Comparison of ENCODE assay signal across 1 cellular context in genomic region chr3:33057320-33058298, GRCh38.
TF ChIP-seq lines count a peak whose summit lies in the region.

No MANE protein-coding gene starts in this region.

TF ChIP-seq in HepG2, 621 proteins besides CTCF, POLR2A, EP300 and RAD21 (continues in another document):
- no peak for TF ChIP-seq ZNF24 (IDR thresholded peaks at IDR 0.05)
- TF ChIP-seq ZNF12 (CRISPR knock-in tag; IDR thresholded peaks at IDR 0.05) = no peak
- TF ChIP-seq SOX6 (IDR thresholded peaks at IDR 0.05) = no peak
- TF ChIP-seq SOX6 (CRISPR knock-in tag; IDR thresholded peaks at IDR 0.05) = peak; percentile 74
- TF ChIP-seq FUBP1 (CRISPR knock-in tag; IDR thresholded peaks at IDR 0.05; ENCODE audit: borderline replicate concordance) = no peak
- 0 out of 2 replicates have a peak, but pooled peaks have one; percentile 45 for TF ChIP-seq DR1 (CRISPR knock-in tag; IDR thresholded peaks at IDR 0.05)
- no peak for TF ChIP-seq ZNF276 (CRISPR knock-in tag; IDR thresholded peaks at IDR 0.05; ENCODE audit: low read depth)
- no peak for TF ChIP-seq POLR2G (IDR thresholded peaks at IDR 0.05; ENCODE audit: low read depth, low read length)
- TF ChIP-seq AKAP8 (CRISPR knock-in tag; IDR thresholded peaks at IDR 0.05) = no peak
- TF ChIP-seq MXD1 (CRISPR knock-in tag; IDR thresholded peaks at IDR 0.05) = no peak
- TF ChIP-seq MXI1 (IDR thresholded peaks at IDR 0.05; ENCODE audit: borderline replicate concordance, low read depth, low read length) = no peak; the same call in 2 of the 3 replicates
- no peak for TF ChIP-seq TARDBP (CRISPR knock-in tag; IDR thresholded peaks at IDR 0.05)
- no peak for TF ChIP-seq PRPF4 (IDR thresholded peaks at IDR 0.05; ENCODE audit: low read depth, low read length, poor library complexity, severe bottlenecking)
- no peak for TF ChIP-seq ZNF589 (CRISPR knock-in tag; conservative IDR thresholded peaks at IDR 0.05)
- peak; percentile 24; the same call in 1 of the 2 replicates for TF ChIP-seq ZSCAN25 (CRISPR knock-in tag; IDR thresholded peaks at IDR 0.05)
- TF ChIP-seq ZNF564 (CRISPR knock-in tag; IDR thresholded peaks at IDR 0.05) = no peak
- TF ChIP-seq ZNF773 (CRISPR knock-in tag; IDR thresholded peaks at IDR 0.05; ENCODE audit: borderline replicate concordance) = no peak
- TF ChIP-seq ZNF652 (CRISPR knock-in tag; IDR thresholded peaks at IDR 0.05; ENCODE audit: borderline replicate concordance, low read depth) = no peak
- no peak for TF ChIP-seq SMARCE1 (IDR thresholded peaks at IDR 0.05; ENCODE audit: borderline replicate concordance)
- TF ChIP-seq ZNF879 (CRISPR knock-in tag; IDR thresholded peaks at IDR 0.05) = no peak
- TF ChIP-seq PHF21A (CRISPR knock-in tag; IDR thresholded peaks at IDR 0.05) = peak; percentile 71
- TF ChIP-seq HMG20B (CRISPR knock-in tag; conservative IDR thresholded peaks at IDR 0.05) = no peak
- no peak for TF ChIP-seq PRMT3 (CRISPR knock-in tag; IDR thresholded peaks at IDR 0.05; ENCODE audit: borderline replicate concordance, low read depth)
- TF ChIP-seq, protein P1, sequence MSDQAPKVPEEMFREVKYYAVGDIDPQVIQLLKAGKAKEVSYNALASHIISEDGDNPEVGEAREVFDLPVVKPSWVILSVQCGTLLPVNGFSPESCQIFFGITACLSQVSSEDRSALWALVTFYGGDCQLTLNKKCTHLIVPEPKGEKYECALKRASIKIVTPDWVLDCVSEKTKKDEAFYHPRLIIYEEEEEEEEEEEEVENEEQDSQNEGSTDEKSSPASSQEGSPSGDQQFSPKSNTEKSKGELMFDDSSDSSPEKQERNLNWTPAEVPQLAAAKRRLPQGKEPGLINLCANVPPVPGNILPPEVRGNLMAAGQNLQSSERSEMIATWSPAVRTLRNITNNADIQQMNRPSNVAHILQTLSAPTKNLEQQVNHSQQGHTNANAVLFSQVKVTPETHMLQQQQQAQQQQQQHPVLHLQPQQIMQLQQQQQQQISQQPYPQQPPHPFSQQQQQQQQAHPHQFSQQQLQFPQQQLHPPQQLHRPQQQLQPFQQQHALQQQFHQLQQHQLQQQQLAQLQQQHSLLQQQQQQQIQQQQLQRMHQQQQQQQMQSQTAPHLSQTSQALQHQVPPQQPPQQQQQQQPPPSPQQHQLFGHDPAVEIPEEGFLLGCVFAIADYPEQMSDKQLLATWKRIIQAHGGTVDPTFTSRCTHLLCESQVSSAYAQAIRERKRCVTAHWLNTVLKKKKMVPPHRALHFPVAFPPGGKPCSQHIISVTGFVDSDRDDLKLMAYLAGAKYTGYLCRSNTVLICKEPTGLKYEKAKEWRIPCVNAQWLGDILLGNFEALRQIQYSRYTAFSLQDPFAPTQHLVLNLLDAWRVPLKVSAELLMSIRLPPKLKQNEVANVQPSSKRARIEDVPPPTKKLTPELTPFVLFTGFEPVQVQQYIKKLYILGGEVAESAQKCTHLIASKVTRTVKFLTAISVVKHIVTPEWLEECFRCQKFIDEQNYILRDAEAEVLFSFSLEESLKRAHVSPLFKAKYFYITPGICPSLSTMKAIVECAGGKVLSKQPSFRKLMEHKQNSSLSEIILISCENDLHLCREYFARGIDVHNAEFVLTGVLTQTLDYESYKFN (CRISPR knock-in tag; conservative IDR thresholded peaks at IDR 0.05) = peak; percentile 100
- peak; percentile 51; the same call in 1 of the 2 replicates for TF ChIP-seq KLF12 (CRISPR knock-in tag; IDR thresholded peaks at IDR 0.05; ENCODE audit: borderline replicate concordance)
- no peak for TF ChIP-seq ZBTB3 (CRISPR knock-in tag; IDR thresholded peaks at IDR 0.05; ENCODE audit: borderline replicate concordance, low read depth)
- no peak for TF ChIP-seq ZSCAN22 (CRISPR knock-in tag; IDR thresholded peaks at IDR 0.05)
- TF ChIP-seq NR2F6 (IDR thresholded peaks at IDR 0.05) = no peak
- no peak for TF ChIP-seq NR2F6 (CRISPR knock-in tag; IDR thresholded peaks at IDR 0.05)
- no peak for TF ChIP-seq ARNTL (CRISPR knock-in tag; IDR thresholded peaks at IDR 0.05)
- TF ChIP-seq NONO (IDR thresholded peaks at IDR 0.05) = no peak
- TF ChIP-seq NONO (CRISPR knock-in tag; conservative IDR thresholded peaks at IDR 0.05) = no peak
- peak; percentile 58; the same call in 1 of the 2 replicates for TF ChIP-seq CREM (IDR thresholded peaks at IDR 0.05)
- no peak for TF ChIP-seq CREM (CRISPR knock-in tag; IDR thresholded peaks at IDR 0.05)
- TF ChIP-seq, protein P2, sequence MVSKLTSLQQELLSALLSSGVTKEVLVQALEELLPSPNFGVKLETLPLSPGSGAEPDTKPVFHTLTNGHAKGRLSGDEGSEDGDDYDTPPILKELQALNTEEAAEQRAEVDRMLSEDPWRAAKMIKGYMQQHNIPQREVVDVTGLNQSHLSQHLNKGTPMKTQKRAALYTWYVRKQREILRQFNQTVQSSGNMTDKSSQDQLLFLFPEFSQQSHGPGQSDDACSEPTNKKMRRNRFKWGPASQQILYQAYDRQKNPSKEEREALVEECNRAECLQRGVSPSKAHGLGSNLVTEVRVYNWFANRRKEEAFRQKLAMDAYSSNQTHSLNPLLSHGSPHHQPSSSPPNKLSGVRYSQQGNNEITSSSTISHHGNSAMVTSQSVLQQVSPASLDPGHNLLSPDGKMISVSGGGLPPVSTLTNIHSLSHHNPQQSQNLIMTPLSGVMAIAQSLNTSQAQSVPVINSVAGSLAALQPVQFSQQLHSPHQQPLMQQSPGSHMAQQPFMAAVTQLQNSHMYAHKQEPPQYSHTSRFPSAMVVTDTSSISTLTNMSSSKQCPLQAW (CRISPR knock-in tag; IDR thresholded peaks at IDR 0.05) = peak; percentile 39
- no peak for TF ChIP-seq ZFP36L1 (CRISPR knock-in tag; IDR thresholded peaks at IDR 0.05)
- TF ChIP-seq ZNF441 (CRISPR knock-in tag; IDR thresholded peaks at IDR 0.05; ENCODE audit: borderline replicate concordance) = no peak
- no peak for TF ChIP-seq ZNF562 (CRISPR knock-in tag; IDR thresholded peaks at IDR 0.05; ENCODE audit: borderline replicate concordance)
- no peak for TF ChIP-seq NFKBIZ (CRISPR knock-in tag; IDR thresholded peaks at IDR 0.05)
- peak; percentile 43 for TF ChIP-seq YY1 (IDR thresholded peaks at IDR 0.05; ENCODE audit: insufficient read depth, insufficient replicate concordance, low read depth, low read length)
- TF ChIP-seq NFAT5 (CRISPR knock-in tag; IDR thresholded peaks at IDR 0.05) = no peak
- peak; percentile 72 for TF ChIP-seq NCOA2 (CRISPR knock-in tag; IDR thresholded peaks at IDR 0.05)
- TF ChIP-seq, protein P3, sequence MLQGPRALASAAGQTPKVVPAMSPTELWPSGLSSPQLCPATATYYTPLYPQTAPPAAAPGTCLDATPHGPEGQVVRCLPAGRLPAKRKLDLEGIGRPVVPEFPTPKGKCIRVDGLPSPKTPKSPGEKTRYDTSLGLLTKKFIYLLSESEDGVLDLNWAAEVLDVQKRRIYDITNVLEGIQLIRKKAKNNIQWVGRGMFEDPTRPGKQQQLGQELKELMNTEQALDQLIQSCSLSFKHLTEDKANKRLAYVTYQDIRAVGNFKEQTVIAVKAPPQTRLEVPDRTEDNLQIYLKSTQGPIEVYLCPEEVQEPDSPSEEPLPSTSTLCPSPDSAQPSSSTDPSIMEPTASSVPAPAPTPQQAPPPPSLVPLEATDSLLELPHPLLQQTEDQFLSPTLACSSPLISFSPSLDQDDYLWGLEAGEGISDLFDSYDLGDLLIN (CRISPR knock-in tag; IDR thresholded peaks at IDR 0.05; ENCODE audit: borderline replicate concordance) = no peak
- no peak for TF ChIP-seq ZNF883 (CRISPR knock-in tag; IDR thresholded peaks at IDR 0.05; ENCODE audit: not compliant biosample characterization)
- TF ChIP-seq, protein P4, sequence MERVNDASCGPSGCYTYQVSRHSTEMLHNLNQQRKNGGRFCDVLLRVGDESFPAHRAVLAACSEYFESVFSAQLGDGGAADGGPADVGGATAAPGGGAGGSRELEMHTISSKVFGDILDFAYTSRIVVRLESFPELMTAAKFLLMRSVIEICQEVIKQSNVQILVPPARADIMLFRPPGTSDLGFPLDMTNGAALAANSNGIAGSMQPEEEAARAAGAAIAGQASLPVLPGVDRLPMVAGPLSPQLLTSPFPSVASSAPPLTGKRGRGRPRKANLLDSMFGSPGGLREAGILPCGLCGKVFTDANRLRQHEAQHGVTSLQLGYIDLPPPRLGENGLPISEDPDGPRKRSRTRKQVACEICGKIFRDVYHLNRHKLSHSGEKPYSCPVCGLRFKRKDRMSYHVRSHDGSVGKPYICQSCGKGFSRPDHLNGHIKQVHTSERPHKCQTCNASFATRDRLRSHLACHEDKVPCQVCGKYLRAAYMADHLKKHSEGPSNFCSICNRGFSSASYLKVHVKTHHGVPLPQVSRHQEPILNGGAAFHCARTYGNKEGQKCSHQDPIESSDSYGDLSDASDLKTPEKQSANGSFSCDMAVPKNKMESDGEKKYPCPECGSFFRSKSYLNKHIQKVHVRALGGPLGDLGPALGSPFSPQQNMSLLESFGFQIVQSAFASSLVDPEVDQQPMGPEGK (CRISPR knock-in tag; IDR thresholded peaks at IDR 0.05) = peak; percentile 60; the same call in 1 of the 2 replicates
- no peak for TF ChIP-seq ZNF530 (CRISPR knock-in tag; IDR thresholded peaks at IDR 0.05; ENCODE audit: low read depth)
- TF ChIP-seq ZNF576 (CRISPR knock-in tag; IDR thresholded peaks at IDR 0.05) = no peak
- no peak for TF ChIP-seq ZNF143 (CRISPR knock-in tag; IDR thresholded peaks at IDR 0.05)
- TF ChIP-seq ZBTB38 (CRISPR knock-in tag; IDR thresholded peaks at IDR 0.05) = no peak
- TF ChIP-seq ZNF709 (CRISPR knock-in tag; IDR thresholded peaks at IDR 0.05) = no peak
- TF ChIP-seq ZNF777 (CRISPR knock-in tag; IDR thresholded peaks at IDR 0.05) = no peak
